ENCODE assay signal across 8 cellular contexts in genomic region chr5:162163663-162164062, GRCh38.
"Had no signal": no experiment of that assay in that cellular context is flagged by ENCODE, and none has a peak within 500 bp of the region (broad histone marks: within the 10 kb centered on the region; RNA-seq: fewer than 3 reads in every experiment).

No MANE protein-coding gene starts in this region.

- ATAC-seq: HCT116, K562 had no signal

- H3K27ac ChIP-seq: GM23248 had no signal

- H3K4me3 Mint-ChIP-seq: HFFc6 had no signal

- H3K4me3 ChIP-seq: GM23248, HAP-1, K562 had no signal

- H3K4me1 ChIP-seq: HAP-1 had no signal

- H3K9me3 ChIP-seq: HAP-1 had no signal

- DNase-seq: GM23248, H7, HFFc6, IMR-90, KG1 had no signal

- H3K36me3 ChIP-seq: HAP-1 had no signal

- H3K27ac Mint-ChIP-seq: HFFc6 had no signal
